Comparison of ENCODE assay signal across 33 cellular contexts in genomic region chr20:59193325-59193724, GRCh38. TPM values are rescaled to one million over a fixed set of nuclear protein-coding genes. Genes with fewer than 3 reads are reported as not detected.
"Had no signal": no experiment of that assay in that cellular context is flagged by ENCODE, and none has a peak within 500 bp of the region (broad histone marks: within the 10 kb centered on the region; RNA-seq: fewer than 3 reads in every experiment).

No MANE protein-coding gene starts in this region.

- H3K9ac ChIP-seq: KMS-11 had no signal

- H3K27me3 ChIP-seq: SJCRH30 had no signal

- H3K36me3 ChIP-seq: SJCRH30 had no signal

- H3K4me1 Mint-ChIP-seq: activated CD4-positive, alpha-beta T cell treated with anti-CD3 and anti-CD28 coated beads for 36 hours; activated CD4-positive, alpha-beta T cell treated with anti-CD3 and anti-CD28 coated beads, Interleukin-2, amount 10 ng/mL, durations not matched to agents 7 days and 5 days; activated naive CD4-positive, alpha-beta T cell treated with anti-CD3 and anti-CD28 coated beads, Interleukin-2, amount 10 ng/mL, durations not matched to agents 7 days and 5 days; activated naive CD8-positive, alpha-beta T cell treated with anti-CD3 and anti-CD28 coated beads, Interleukin-2, amount 50 U/mL, for 24 hours had no signal

- H3K4me3 ChIP-seq: SJCRH30, SK-N-MC had no signal

- H3K4me3 Mint-ChIP-seq: activated CD4-positive, alpha-beta T cell treated with anti-CD3 and anti-CD28 coated beads for 36 hours; activated CD4-positive, alpha-beta T cell treated with anti-CD3 and anti-CD28 coated beads, Interleukin-2, amount 10 ng/mL, durations not matched to agents 7 days and 5 days; activated CD8-positive, alpha-beta T cell treated with anti-CD3 and anti-CD28 coated beads, Interleukin-2, amount 10 ng/mL, durations not matched to agents 7 days and 5 days; activated naive CD4-positive, alpha-beta T cell treated with anti-CD3 and anti-CD28 coated beads, Interleukin-2, amount 10 ng/mL, durations not matched to agents 7 days and 5 days; activated naive CD8-positive, alpha-beta T cell; activated naive CD8-positive, alpha-beta T cell treated with anti-CD3 and anti-CD28 coated beads, Interleukin-2, amount 50 U/mL, for 24 hours; brain; T-helper 1 cell treated with Interleukin-12 subunit alpha and Interleukin-12 subunit beta and Interleukin-4 antibody, amounts not matched to agents 30 μg/mL and 1 μg/mL, for 36 hours; T-helper 2 cell treated with Interferon-gamma antibody and Interleukin-4, amounts not matched to agents 5 μg/mL and 100 μg/mL, for 36 hours had no signal

- H3K27ac Mint-ChIP-seq: activated CD4-positive, alpha-beta T cell treated with anti-CD3 and anti-CD28 coated beads for 36 hours; activated CD4-positive, alpha-beta T cell treated with anti-CD3 and anti-CD28 coated beads, Interleukin-2, amount 10 ng/mL, durations not matched to agents 7 days and 5 days; activated CD8-positive, alpha-beta T cell treated with anti-CD3 and anti-CD28 coated beads, Interleukin-2, amount 10 ng/mL, durations not matched to agents 7 days and 5 days; activated naive CD4-positive, alpha-beta T cell treated with anti-CD3 and anti-CD28 coated beads, Interleukin-2, amount 10 ng/mL, durations not matched to agents 7 days and 5 days; activated naive CD8-positive, alpha-beta T cell treated with anti-CD3 and anti-CD28 coated beads, Interleukin-2, amount 50 U/mL, for 24 hours; brain; T-helper 1 cell treated with Interleukin-12 subunit alpha and Interleukin-12 subunit beta and Interleukin-4 antibody, amounts not matched to agents 30 μg/mL and 1 μg/mL, for 36 hours; T-helper 2 cell treated with Interferon-gamma antibody and Interleukin-4, amounts not matched to agents 5 μg/mL and 100 μg/mL, for 36 hours had no signal

- ATAC-seq: activated CD4-positive, alpha-beta T cell treated with anti-CD3 and anti-CD28 coated beads for 36 hours; activated CD4-positive, CD25-positive, alpha-beta regulatory T cell treated with anti-CD3 and anti-CD28 coated beads, Interleukin-2, amount 50 U/mL, for 24 hours; activated CD8-positive, alpha-beta T cell treated with anti-CD3 and anti-CD28 coated beads, Interleukin-2, amount 10 ng/mL, durations not matched to agents 7 days and 5 days; activated naive CD8-positive, alpha-beta T cell treated with anti-CD3 and anti-CD28 coated beads, Interleukin-2, amount 50 U/mL, for 24 hours had no signal

- H3K27me3 Mint-ChIP-seq: activated CD4-positive, alpha-beta T cell treated with anti-CD3 and anti-CD28 coated beads for 36 hours; activated CD4-positive, alpha-beta T cell treated with anti-CD3 and anti-CD28 coated beads, Interleukin-2, amount 10 ng/mL, durations not matched to agents 7 days and 5 days; activated naive CD4-positive, alpha-beta T cell treated with anti-CD3 and anti-CD28 coated beads, Interleukin-2, amount 10 ng/mL, durations not matched to agents 7 days and 5 days; activated naive CD8-positive, alpha-beta T cell; activated naive CD8-positive, alpha-beta T cell treated with anti-CD3 and anti-CD28 coated beads, Interleukin-2, amount 50 U/mL, for 24 hours had no signal

- H3K4me1 ChIP-seq: SJCRH30 had no signal

- H3K9me3 Mint-ChIP-seq: activated CD4-positive, alpha-beta T cell treated with anti-CD3 and anti-CD28 coated beads, Interleukin-2, amount 10 ng/mL, durations not matched to agents 7 days and 5 days; activated naive CD4-positive, alpha-beta T cell treated with anti-CD3 and anti-CD28 coated beads, Interleukin-2, amount 10 ng/mL, durations not matched to agents 7 days and 5 days; activated naive CD8-positive, alpha-beta T cell treated with anti-CD3 and anti-CD28 coated beads, Interleukin-2, amount 50 U/mL, for 24 hours; T-helper 1 cell treated with Interleukin-12 subunit alpha and Interleukin-12 subunit beta and Interleukin-4 antibody, amounts not matched to agents 30 μg/mL and 1 μg/mL, for 36 hours; T-helper 2 cell treated with Interferon-gamma antibody and Interleukin-4, amounts not matched to agents 5 μg/mL and 100 μg/mL, for 36 hours had no signal

- DNase-seq: activated CD4-positive, alpha-beta T cell treated with anti-CD3 and anti-CD28 coated beads for 36 hours; activated CD4-positive, alpha-beta T cell treated with anti-CD3 and anti-CD28 coated beads, Interleukin-2, amount 10 ng/mL, durations not matched to agents 7 days and 5 days; activated CD4-positive, alpha-beta T cell treated with anti-CD3 and anti-CD28 coated beads, Interleukin-2, amount 50 U/mL, for 48 hours; activated CD8-positive, alpha-beta memory T cell treated with anti-CD3 and anti-CD28 coated beads, Interleukin-2, amount 50 U/mL, for 4 hours; activated CD8-positive, alpha-beta T cell treated with anti-CD3 and anti-CD28 coated beads, Interleukin-2, amount 10 ng/mL, durations not matched to agents 7 days and 5 days; activated effector memory CD4-positive, alpha-beta T cell treated with Interleukin-2 at 50 U/mL for 16 hours; activated naive CD4-positive, alpha-beta T cell treated with anti-CD3 and anti-CD28 coated beads, Interleukin-2, amount 10 ng/mL, durations not matched to agents 7 days and 5 days; activated naive CD8-positive, alpha-beta T cell treated with anti-CD3 and anti-CD28 coated beads, Interleukin-2, amount 50 U/mL, for 24 hours; activated T-cell treated with anti-CD3 and anti-CD28 coated beads, Interleukin-2, amount 50 U/mL, for 48 hours; anterior cingulate cortex; caudate nucleus; MM.1S; MV-4-11; NCI-H1092; NCI-H1436 treated with DMSO at 0.1 percent for 48 hours; NCI-H1694 treated with DMSO at 0.1 percent for 48 hours; NCI-H2029; NCI-H2107; NCI-H2171; NCI-H510A; NCI-H526; NCI-H748 treated with DMSO at 0.1 percent for 48 hours; SHP77; SJCRH30 had no signal

- H3K9me3 ChIP-seq: SJCRH30 had no signal

- H3K36me3 Mint-ChIP-seq: brain had no signal

- H3K27ac ChIP-seq: KMS-11, SJCRH30, SK-N-MC had no signal

RNA-seq across cellular contexts. Expression of gene ZNF831, which starts 29.7 kb away (rescaled TPM):
- total RNA-seq: bronchial epithelial cell, LHCN-M2 had no signal
